ENCODE assay signal across 8 cellular contexts in genomic region chr7:120996333-120996982, GRCh38. TPM values are rescaled to one million over a fixed set of nuclear protein-coding genes. Genes with fewer than 3 reads are reported as not detected.
DNase-seq lines count a peak whose midpoint lies in the region; ATAC-seq and FAIRE-seq lines count a peak whose summit lies in the region.

No MANE protein-coding gene starts in this region.

- ATAC-seq in HG03565 (IDR thresholded peaks at IDR 0.05; ENCODE audit: unreplicated experiment), result peak; percentile 46
- ATAC-seq in HG02970 (IDR thresholded peaks at IDR 0.05; ENCODE audit: low FRiP score, unreplicated experiment), result no peak

- no peak for FAIRE-seq in GM19239 (lab: Jason Lieb, UNC)

- peak; percentile 35 for DNase-seq in activated CD4-positive, alpha-beta T cell treated with anti-CD3 and anti-CD28 coated beads, Interleukin-2, amount 50 U/mL, for 1 hour
- DNase-seq in activated CD4-positive, alpha-beta T cell treated with anti-CD3 and anti-CD28 coated beads for 48 hours, result no peak
- DNase-seq in T follicular helper cell (ENCODE audit: low read depth) (peak; percentile 49), glomerular visceral epithelial cell (ENCODE audit: extremely low spot score) (peak; percentile 73), GM19239 (ENCODE audit: insufficient read length, low spot score) (no peak)

- peak overlapping the region; percentile 8 for H3K27ac ChIP-seq in skeletal muscle tissue (ENCODE audit: low read depth, low read length)

- no peak overlapping the region for H3K9ac ChIP-seq in skeletal muscle tissue (ENCODE audit: low read depth in 1 of 3, low read length in 3 of 3)

- peaks cover 25 to 36% (median 33%) of the 10 kb centered on the region in 3 donors for H3K4me1 ChIP-seq in skeletal muscle tissue (ENCODE audit: control insufficient read depth in 3 of 3, insufficient read depth in 3 of 3, low read length in 3 of 3)

- no peaks in the 10 kb centered on the region for H3K9me3 ChIP-seq in skeletal muscle tissue (ENCODE audit: control insufficient read depth in 3 of 3, low read length in 3 of 3)

- H3K36me3 ChIP-seq in skeletal muscle tissue (ENCODE audit: control insufficient read depth in 3 of 3, insufficient read depth in 3 of 3, low read length in 3 of 3), result peaks cover 0 to 2% (median 0%) of the 10 kb centered on the region in 3 donors

- no peaks in the 10 kb centered on the region for H3K27me3 ChIP-seq in skeletal muscle tissue (ENCODE audit: control insufficient read depth in 3 of 3, insufficient read depth in 3 of 3, low read length in 3 of 3)

- H3K4me3 ChIP-seq in skeletal muscle tissue (ENCODE audit: low read length in 3 of 3), result peak overlapping the region in 1 of 3 donors; percentile 4

RNA-seq across cellular contexts. Expression of gene CPED1, which starts 7.9 kb away (rescaled TPM):
- total RNA-seq in skeletal muscle tissue, result 14.6 TPM

RNA-seq across cellular contexts. Expression of gene ING3, which starts 45.9 kb away (rescaled TPM):
- total RNA-seq in skeletal muscle tissue, result 11.5 TPM

Comparison
In these comparisons a context has a peak if more than half of its experiments do, and no peak if none do; other contexts are left out.
1. DNase-seq: peak in activated CD4-positive, alpha-beta T cell treated with anti-CD3 and anti-CD28 coated beads, Interleukin-2, amount 50 U/mL, for 1 hour (single experiment), T follicular helper cell (single experiment) and glomerular visceral epithelial cell (single experiment); none in activated CD4-positive, alpha-beta T cell treated with anti-CD3 and anti-CD28 coated beads for 48 hours (single experiment) and GM19239 (single experiment).